ENCODE assay signal across 20 cellular contexts in genomic region chr10:33675235-33675634, GRCh38.
A peak's percentile ranks its signal among the peaks of the same experiment; 100 is the strongest.
DNase-seq lines count a peak whose midpoint lies in the region; ATAC-seq and TF ChIP-seq lines count a peak whose summit lies in the region.
"Had no signal": no experiment of that assay in that cellular context is flagged by ENCODE, and none has a peak within 500 bp of the region (broad histone marks: within the 10 kb centered on the region; RNA-seq: fewer than 3 reads in every experiment).

No MANE protein-coding gene starts in this region.

- no peak for TF ChIP-seq EP300 in gastroesophageal sphincter (IDR thresholded peaks at IDR 0.05)

- no peak overlapping the region for H3K4me3 Mint-ChIP-seq in endothelial cell (ENCODE audit: unreplicated experiment)
- H3K4me3 Mint-ChIP-seq: activated naive CD8-positive, alpha-beta T cell; activated T-cell treated with anti-CD3 and anti-CD28 coated beads, Interleukin-2, amount 50 U/mL, for 24 hours had no signal

- peak overlapping the region; percentile 83 for H2AFZ ChIP-seq in smooth muscle cell (ENCODE audit: low read depth)

- peaks cover 17% of the 10 kb centered on the region for H3K4me1 Mint-ChIP-seq in endothelial cell (ENCODE audit: unreplicated experiment)

- peak overlapping the region; percentile 59 for H3K4me2 ChIP-seq in smooth muscle cell

- 68% methylated on average over 6 of the region's 6 CpGs for WGBS in smooth muscle cell (ENCODE audit: low lambda C conversion rate)
- 35 to 67% methylated on average over 5 of the region's 6 CpGs for WGBS in gastroesophageal sphincter (ENCODE audit: low coverage in 1 of 2), 2 donors

- H3K79me2 ChIP-seq in smooth muscle cell (ENCODE audit: low read depth): no peaks in the 10 kb centered on the region

- no peak for TF ChIP-seq POLR2A in gastroesophageal sphincter (IDR thresholded peaks at IDR 0.05)

- no peaks in the 10 kb centered on the region for H3F3A ChIP-seq in smooth muscle cell (ENCODE audit: low read depth)

- no peaks in the 10 kb centered on the region for H3K27me3 ChIP-seq in adipocyte (replicated peaks; ENCODE audit: control insufficient read depth, insufficient read depth, low read length)
- no peaks in the 10 kb centered on the region for H3K27me3 ChIP-seq in lower lobe of right lung (ENCODE audit: low read depth)
- no peaks in the 10 kb centered on the region for H3K27me3 ChIP-seq in smooth muscle cell (ENCODE audit: low read depth)
- no peaks in the 10 kb centered on the region for H3K27me3 ChIP-seq in gastroesophageal sphincter
- H3K27me3 ChIP-seq: MG63, uterus had no signal

- H3K27me3 Mint-ChIP-seq in endothelial cell (ENCODE audit: unreplicated experiment): peaks cover 2% of the 10 kb centered on the region
- H3K27me3 Mint-ChIP-seq: activated T-cell treated with anti-CD3 and anti-CD28 coated beads, Interleukin-2, amount 50 U/mL, for 24 hours; progenitor cell of endocrine pancreas had no signal

- H3K4me1 ChIP-seq in adipocyte (ENCODE audit: control insufficient read depth, insufficient read depth, low read length) (peaks cover 7% of the 10 kb centered on the region), lower lobe of right lung (peaks cover 9% of the 10 kb centered on the region), smooth muscle cell (ENCODE audit: low read depth) (no peaks in the 10 kb centered on the region), gastroesophageal sphincter (no peaks in the 10 kb centered on the region)
- H3K4me1 ChIP-seq: uterus had no signal

- H3K4me3 ChIP-seq in adipocyte (ENCODE audit: low read length) (peak overlapping the region; percentile 73), lower lobe of right lung (peak overlapping the region; percentile 16), smooth muscle cell (no peak overlapping the region), gastroesophageal sphincter (no peak overlapping the region)
- H3K4me3 ChIP-seq: MG63, uterus had no signal

- H3K27ac Mint-ChIP-seq in endothelial cell (ENCODE audit: unreplicated experiment): peak overlapping the region; percentile 72
- H3K27ac Mint-ChIP-seq: activated naive CD8-positive, alpha-beta T cell; activated T-cell treated with anti-CD3 and anti-CD28 coated beads, Interleukin-2, amount 50 U/mL, for 24 hours; progenitor cell of endocrine pancreas had no signal

- H3K9me3 ChIP-seq in adipocyte (ENCODE audit: control insufficient read depth, low read length) (no peaks in the 10 kb centered on the region), lower lobe of right lung (no peaks in the 10 kb centered on the region), smooth muscle cell (replicated peaks; ENCODE audit: low read depth) (no peaks in the 10 kb centered on the region), gastroesophageal sphincter (no peaks in the 10 kb centered on the region)
- H3K9me3 ChIP-seq: MG63, uterus had no signal

- peaks cover 9% of the 10 kb centered on the region for H3K36me3 Mint-ChIP-seq in endothelial cell (ENCODE audit: low read depth, unreplicated experiment)
- H3K36me3 Mint-ChIP-seq: activated naive CD8-positive, alpha-beta T cell had no signal

- H3K9me3 Mint-ChIP-seq in endothelial cell (ENCODE audit: unreplicated experiment): peaks cover 4% of the 10 kb centered on the region
- H3K9me3 Mint-ChIP-seq: activated T-cell treated with anti-CD3 and anti-CD28 coated beads, Interleukin-2, amount 50 U/mL, for 24 hours had no signal

- no peaks in the 10 kb centered on the region for H3K36me3 ChIP-seq in adipocyte (ENCODE audit: control insufficient read depth, insufficient read depth, low read length, severe bottlenecking)
- no peaks in the 10 kb centered on the region for H3K36me3 ChIP-seq in lower lobe of right lung
- no peaks in the 10 kb centered on the region for H3K36me3 ChIP-seq in smooth muscle cell (ENCODE audit: low read depth)
- H3K36me3 ChIP-seq in gastroesophageal sphincter: no peaks in the 10 kb centered on the region
- H3K36me3 ChIP-seq: MG63, uterus had no signal

- H3K9ac ChIP-seq in adipocyte (ENCODE audit: low read length) (peak overlapping the region; percentile 70), smooth muscle cell (ENCODE audit: low read depth) (no peak overlapping the region)

- H3K27ac ChIP-seq in lower lobe of right lung: no peak overlapping the region
- no peak overlapping the region for H3K27ac ChIP-seq in smooth muscle cell (ENCODE audit: low read depth)
- H3K27ac ChIP-seq in gastroesophageal sphincter: peak overlapping the region in 1 of 4 donors; percentile 30

- intact Hi-C loops in lower lobe of right lung (cut with DNase I): no loop called here

- peak; percentile 16 for DNase-seq in adipocyte (ENCODE audit: low read depth)
- no peak for DNase-seq in endothelial cell (ENCODE audit: low spot score)
- DNase-seq in lower lobe of right lung: no peak
- no peak for DNase-seq in smooth muscle cell (lab: John Stamatoyannopoulos, UW; ENCODE audit: unreplicated experiment)
- no peak for DNase-seq in SIG-M5 treated with dmso at 0.1 percent for 504 hours (lab: John Stamatoyannopoulos, UW; ENCODE audit: unreplicated experiment)
- no peak for DNase-seq in OCI-M1 (lab: John Stamatoyannopoulos, UW)
- DNase-seq in mucosa of gallbladder (ENCODE audit: low spot score): no peak
- DNase-seq: activated CD4-positive, alpha-beta T cell treated with anti-CD3 and anti-CD28 coated beads, Interleukin-2, amount 50 U/mL, for 1 hour; activated T-cell treated with anti-CD3 and anti-CD28 coated beads, Interleukin-2, amount 50 U/mL, for 24 hours; C1 segment of cervical spinal cord; DMS53; MG63; NCI-H1930; NCI-H526; stimulated activated CD4-positive, alpha-beta T cell treated with anti-CD3 and anti-CD28 coated beads, Interleukin-2, amount 100 ng/mL, for 48 hours; uterus had no signal

- TF ChIP-seq CTCF in endothelial cell (IDR thresholded peaks at IDR 0.05; ENCODE audit: unreplicated experiment): no peak
- no peak for TF ChIP-seq CTCF in lower lobe of right lung (IDR thresholded peaks at IDR 0.05)
- TF ChIP-seq CTCF in smooth muscle cell (IDR thresholded peaks at IDR 0.05; ENCODE audit: borderline replicate concordance, insufficient read depth, poor library complexity, severe bottlenecking): no peak
- no peak for TF ChIP-seq CTCF in gastroesophageal sphincter (IDR thresholded peaks at IDR 0.05)

- ATAC-seq in lower lobe of right lung (no peak), gastroesophageal sphincter (no peak)
- ATAC-seq: SK-N-SH treated with all-trans-retinoic acid at 6 μM for 48 hours had no signal

- H4K20me1 ChIP-seq in smooth muscle cell (ENCODE audit: low read depth): no peaks in the 10 kb centered on the region

Comparison
In these comparisons a context has a peak if more than half of its experiments do, and no peak if none do; other contexts are left out.
1. H3K4me3 ChIP-seq: peak in adipocyte (single experiment) and lower lobe of right lung (single experiment); none in smooth muscle cell (single experiment) and gastroesophageal sphincter (0 of 2).